In genomic region chr6:14711704-14712397, GRCh38 we compare ENCODE assay signal across 18 cellular contexts.
DNase-seq lines count a peak whose midpoint lies in the region; ATAC-seq and TF ChIP-seq lines count a peak whose summit lies in the region.
"Had no signal": no experiment of that assay in that cellular context is flagged by ENCODE, and none has a peak within 500 bp of the region (broad histone marks: within the 10 kb centered on the region; RNA-seq: fewer than 3 reads in every experiment).

No MANE protein-coding gene starts in this region.

- H3K27me3 Mint-ChIP-seq in activated T-helper 17 cell treated with anti-CD3 and anti-CD28 coated beads, Interleukin-2, amount 50 U/mL, for 72 hours, result no peaks in the 10 kb centered on the region
- H3K27me3 Mint-ChIP-seq in naive B cell (no peaks in the 10 kb centered on the region), nephron progenitor cell (ENCODE audit: low read depth, poor library complexity) (peaks cover 9% of the 10 kb centered on the region)

- H3K27ac ChIP-seq in AG04450 (ENCODE audit: low read depth, low read length) (peak overlapping the region; percentile 70), DND-41 (ENCODE audit: low read length) (peak overlapping the region; percentile 57; the same call in 1 of the 2 replicates)
- H3K27ac ChIP-seq: KMS-11, suprapubic skin had no signal

- peaks cover 3% of the 10 kb centered on the region for H3K9me3 Mint-ChIP-seq in activated T-helper 17 cell treated with anti-CD3 and anti-CD28 coated beads, Interleukin-2, amount 50 U/mL, for 72 hours
- H3K9me3 Mint-ChIP-seq in naive B cell (peaks cover 0 to 9% (median 7%) of the 10 kb centered on the region in 7 donors), nephron progenitor cell (peaks cover 17% of the 10 kb centered on the region)

- POLR2A ChIA-PET in AG04450 (lab: Yijun Ruan, JAX), result interaction anchor here (0.6 to 1.0 kb wide), 2 partner anchors 235 to 949 kb away, joined by 3 to 8 read pairs; no protein-coding TSS in a partner anchor

- H3K27ac Mint-ChIP-seq in activated T-helper 17 cell treated with anti-CD3 and anti-CD28 coated beads, Interleukin-2, amount 50 U/mL, for 72 hours, result peak overlapping the region; percentile 98
- peak overlapping the region in 4 of 6 donors; percentile 42 to 93 (median 76) for H3K27ac Mint-ChIP-seq in naive B cell
- no peak overlapping the region for H3K27ac Mint-ChIP-seq in nephron progenitor cell

- TF ChIP-seq CTCF in AG04450 (IDR thresholded peaks at IDR 0.05; ENCODE audit: low read depth, low read length), result no peak
- no peak for TF ChIP-seq CTCF in DND-41 (IDR thresholded peaks at IDR 0.05; ENCODE audit: borderline replicate concordance, extremely low read depth, low read length, poor library complexity, severe bottlenecking)
- no peak for TF ChIP-seq CTCF in nephron progenitor cell (IDR thresholded peaks at IDR 0.05)

- no peak for DNase-seq in AG04450 (ENCODE audit: low read depth, low spot score)
- no peak for DNase-seq in DND-41
- no peak for DNase-seq in naive B cell
- no peak for DNase-seq in nephron progenitor cell
- DNase-seq: activated CD4-positive, CD25-positive, alpha-beta regulatory T cell treated with anti-CD3 and anti-CD28 coated beads, Interleukin-2, amount 50 U/mL, for 72 hours; glutamatergic neuron; left ventricle myocardium inferior; NCI-H2107 had no signal

- CTCF ChIA-PET in AG04450 (lab: Charles Lee), result interaction anchor here (0.5 to 1.5 kb wide), 9 partner anchors 10 to 582 kb away, joined by 3 to 6 read pairs (median 3); no protein-coding TSS in a partner anchor

- H3K27me3 ChIP-seq in AG04450 (ENCODE audit: control insufficient read depth, insufficient read depth, low read length) (no peaks in the 10 kb centered on the region), DND-41 (ENCODE audit: insufficient read depth, low read length, poor library complexity) (no peaks in the 10 kb centered on the region)
- H3K27me3 ChIP-seq: BE2C, esophagus muscularis mucosa, SJSA1, suprapubic skin had no signal

- H2AFZ ChIP-seq in DND-41 (ENCODE audit: low read depth, low read length), result no peak overlapping the region

- ATAC-seq in DND-41 (ENCODE audit: insufficient read depth, low read depth) (no peak), naive B cell (ENCODE audit: low read depth in 2 of 2) (no peak), HG02870 (IDR thresholded peaks at IDR 0.05; ENCODE audit: unreplicated experiment) (no peak), GM18498 (IDR thresholded peaks at IDR 0.05; ENCODE audit: unreplicated experiment) (no peak), GM19328 (IDR thresholded peaks at IDR 0.05; ENCODE audit: unreplicated experiment) (no peak)
- ATAC-seq in activated T-helper 17 cell treated with anti-CD3 and anti-CD28 coated beads, Interleukin-2, amount 50 U/mL, for 72 hours (replicated peaks), result peak; percentile 13

- peaks cover 49% of the 10 kb centered on the region for H3K4me1 Mint-ChIP-seq in activated T-helper 17 cell treated with anti-CD3 and anti-CD28 coated beads, Interleukin-2, amount 50 U/mL, for 72 hours
- H3K4me1 Mint-ChIP-seq in naive B cell, result peaks cover 50 to 66% (median 64%) of the 10 kb centered on the region in 3 donors
- peaks cover 19% of the 10 kb centered on the region for H3K4me1 Mint-ChIP-seq in nephron progenitor cell

- H3K4me2 ChIP-seq in DND-41 (ENCODE audit: insufficient read depth, low read length), result no peak overlapping the region
- H3K4me2 ChIP-seq: KMS-11 had no signal

- H3K36me3 Mint-ChIP-seq in activated T-helper 17 cell treated with anti-CD3 and anti-CD28 coated beads, Interleukin-2, amount 50 U/mL, for 72 hours (ENCODE audit: low read depth), result peaks cover 31% of the 10 kb centered on the region
- H3K36me3 Mint-ChIP-seq in naive B cell (peaks cover 0 to 18% of the 10 kb centered on the region in 2 donors), nephron progenitor cell (ENCODE audit: low read depth) (peaks cover 10% of the 10 kb centered on the region)

- H3K4me3 ChIP-seq in AG04450 (ENCODE audit: low read depth, low read length) (no peak overlapping the region), DND-41 (ENCODE audit: low read depth in 1 of 2, low read length in 2 of 2) (no peak overlapping the region)
- H3K4me3 ChIP-seq: esophagus muscularis mucosa, left ventricle myocardium inferior, SJSA1, skin epidermis, suprapubic skin had no signal

- no peak overlapping the region for H3K9ac ChIP-seq in DND-41 (ENCODE audit: low read depth, low read length)
- H3K9ac ChIP-seq: KMS-11 had no signal

- H3K4me3 Mint-ChIP-seq in activated T-helper 17 cell treated with anti-CD3 and anti-CD28 coated beads, Interleukin-2, amount 50 U/mL, for 72 hours, result peak overlapping the region; percentile 79
- H3K4me3 Mint-ChIP-seq in naive B cell, result no peak overlapping the region
- no peak overlapping the region for H3K4me3 Mint-ChIP-seq in nephron progenitor cell

- H3K9me3 ChIP-seq in AG04450 (ENCODE audit: control insufficient read depth, insufficient read depth, low read length), result no peaks in the 10 kb centered on the region
- peaks cover 2% of the 10 kb centered on the region for H3K9me3 ChIP-seq in DND-41 (ENCODE audit: insufficient read depth, low read length, severe bottlenecking)
- H3K9me3 ChIP-seq: BE2C, SJSA1, suprapubic skin had no signal

- peaks cover 12% of the 10 kb centered on the region for H3K4me1 ChIP-seq in DND-41 (ENCODE audit: insufficient read depth, low read length)
- H3K4me1 ChIP-seq: BE2C had no signal

- no peaks in the 10 kb centered on the region for H3K36me3 ChIP-seq in DND-41 (ENCODE audit: insufficient read depth, low read length)
- H3K36me3 ChIP-seq: BE2C, esophagus muscularis mucosa, left ventricle myocardium inferior, SJSA1, suprapubic skin had no signal

- H4K20me1 ChIP-seq in DND-41 (ENCODE audit: insufficient read depth, low read length), result no peaks in the 10 kb centered on the region

- H3K79me2 ChIP-seq in DND-41 (ENCODE audit: insufficient read depth, low read length), result no peaks in the 10 kb centered on the region
